Comparison of ENCODE assay signal across 8 cellular contexts in the genomic region with DNA sequence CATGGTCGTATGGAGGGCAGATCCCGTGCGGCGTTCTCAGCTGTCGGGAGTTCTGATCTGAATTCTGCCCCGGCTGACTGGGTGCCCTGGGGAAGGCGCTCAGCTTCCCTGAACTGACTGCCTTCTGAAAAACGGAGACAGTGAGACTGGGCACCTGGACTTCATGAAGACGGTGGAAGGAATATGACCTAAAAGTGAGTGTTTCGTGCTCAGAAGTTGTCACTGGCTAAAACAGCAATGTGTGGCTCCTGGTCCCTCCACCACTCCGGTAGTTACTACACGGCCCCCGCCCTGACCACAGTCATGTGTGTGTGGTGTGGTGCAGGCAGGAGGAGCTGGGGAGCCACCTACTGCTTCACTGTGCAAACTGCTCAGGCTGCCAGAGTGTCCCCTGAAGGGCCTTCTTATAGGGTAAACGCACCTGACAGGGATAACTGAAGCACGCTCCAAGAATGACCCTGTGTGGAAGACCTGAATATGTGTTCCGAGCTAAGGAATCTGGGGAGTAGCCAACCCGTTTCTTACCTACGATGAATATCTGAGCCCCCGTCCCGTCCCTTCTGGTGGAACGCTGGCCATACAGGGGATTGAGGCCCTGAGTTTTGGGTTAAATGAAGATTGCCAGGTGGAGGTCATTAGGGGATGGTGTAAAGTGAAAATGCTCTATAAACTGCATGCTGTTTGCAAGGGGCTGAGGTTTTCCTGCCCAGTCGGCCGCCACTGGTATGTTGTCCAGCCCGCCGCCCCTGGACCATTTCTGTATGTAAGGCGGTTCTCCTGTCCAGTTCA. TPM values are rescaled to one million over a fixed set of nuclear protein-coding genes. Genes with fewer than 3 reads are reported as not detected.
A peak's percentile ranks its signal among the peaks of the same experiment; 100 is the strongest.
DNase-seq lines count a peak whose midpoint lies in the region; ATAC-seq, FAIRE-seq and TF ChIP-seq lines count a peak whose summit lies in the region.

No MANE protein-coding gene starts in this region.

- peak; percentile 57 for FAIRE-seq in H54 (lab: Jason Lieb, UNC)

- no peaks in the 10 kb centered on the region for H3K9me3 ChIP-seq in thyroid gland

- TF ChIP-seq POLR2A in H54 (IDR thresholded peaks at IDR 0.05; ENCODE audit: low read depth, low read length) (no peak), thyroid gland (IDR thresholded peaks at IDR 0.05) (no peak)

- H3K4me3 ChIP-seq in BJ (ENCODE audit: low read depth, low read length) (no peak overlapping the region), foreskin fibroblast (ENCODE audit: low read depth in 1 of 2, low read length in 2 of 2) (no peak overlapping the region), thyroid gland (replicated peaks in 1 of 3) (peak overlapping the region in 1 of 3 donors; percentile 13)

- H3K4me3 Mint-ChIP-seq in activated T-cell treated with anti-CD3 and anti-CD28 coated beads, Interleukin-2, amount 50 U/mL, for 24 hours = no peak overlapping the region

- H3K9me3 Mint-ChIP-seq in activated T-cell treated with anti-CD3 and anti-CD28 coated beads, Interleukin-2, amount 50 U/mL, for 24 hours = no peaks in the 10 kb centered on the region

- H3K27me3 ChIP-seq in BJ (ENCODE audit: control insufficient read depth, insufficient read depth, low read length) (0 out of 2 replicates have a peak, but pooled peaks cover 2% of the 10 kb centered on the region), thyroid gland (no peaks in the 10 kb centered on the region)

- CTCF ChIA-PET in BJ (lab: Yijun Ruan, JAX) = interaction anchor here (0.7 to 2.5 kb wide), 5 partner anchors 9 to 86 kb away, joined by 3 to 15 read pairs (median 4); no protein-coding TSS in a partner anchor

- no peaks in the 10 kb centered on the region for H3K36me3 Mint-ChIP-seq in activated T-cell treated with anti-CD3 and anti-CD28 coated beads, Interleukin-2, amount 50 U/mL, for 24 hours (ENCODE audit: low read depth)

- H3K4me1 ChIP-seq in thyroid gland = peaks cover 5 to 26% of the 10 kb centered on the region in 2 donors

- TF ChIP-seq CTCF in BJ (IDR thresholded peaks at IDR 0.05; ENCODE audit: insufficient read depth, low read depth, low read length) (peak; percentile 58), foreskin fibroblast (IDR thresholded peaks at IDR 0.05; ENCODE audit: low read depth, low read length) (peak; percentile 54), thyroid gland (IDR thresholded peaks at IDR 0.05) (peak in 5 of 6 experiments; percentile 18 to 70 (median 63))

- no peaks in the 10 kb centered on the region for H3K36me3 ChIP-seq in BJ (ENCODE audit: control insufficient read depth, insufficient read depth, low read length)
- H3K36me3 ChIP-seq in thyroid gland = no peaks in the 10 kb centered on the region

- no peak for DNase-seq in BJ (ENCODE audit: low read depth)
- peak; percentile 43 for DNase-seq in H54 (ENCODE audit: insufficient read length, low spot score)
- DNase-seq in NOMO-1 treated with DMSO at 0.1 percent for 48 hours (lab: John Stamatoyannopoulos, UW; ENCODE audit: unreplicated experiment) = peak; percentile 61
- peak; percentile 62 for DNase-seq in activated T-cell treated with anti-CD3 and anti-CD28 coated beads, Interleukin-2, amount 50 U/mL, for 24 hours
- peak; percentile 43 to 71 for DNase-seq in foreskin fibroblast
- peak; percentile 13 for DNase-seq in occipital lobe (lab: John Stamatoyannopoulos, UW)
- peak; percentile 78 to 80 for DNase-seq in thyroid gland

- H3K27me3 Mint-ChIP-seq in activated T-cell treated with anti-CD3 and anti-CD28 coated beads, Interleukin-2, amount 50 U/mL, for 24 hours = peaks cover 36% of the 10 kb centered on the region

- intact Hi-C loops in thyroid gland (cut with DNase I) = no loop called here

- no peak overlapping the region for H3K27ac ChIP-seq in thyroid gland

- ATAC-seq in GM19452 (IDR thresholded peaks at IDR 0.05; ENCODE audit: unreplicated experiment) = no peak

- POLR2A ChIA-PET in BJ (lab: Charles Lee) = no interaction called here

- H3K27ac Mint-ChIP-seq in activated T-cell treated with anti-CD3 and anti-CD28 coated beads, Interleukin-2, amount 50 U/mL, for 24 hours = no peak overlapping the region

- 34 to 41% methylated on average over 25 to 26 of the region's 26 CpGs for WGBS in thyroid gland, 2 donors

- peaks cover 7% of the 10 kb centered on the region for H3K4me1 Mint-ChIP-seq in activated T-cell treated with anti-CD3 and anti-CD28 coated beads, Interleukin-2, amount 50 U/mL, for 24 hours (ENCODE audit: low read depth)

RNA-seq across cellular contexts. Expression of a gene that starts 0.6 kb away (rescaled TPM):
- polyA plus RNA-seq in BJ (2011; rRNA removed) = 0.01 TPM in 1 of 2 replicates, not detected in the other
- not detected in 2 replicates for polyA minus RNA-seq in BJ (2011; rRNA and poly(A)+ RNA removed)
- under 0.01 TPM for total RNA-seq in occipital lobe
- total RNA-seq in thyroid gland = under 1 TPM in 2 of 4 donors, not detected in 2; 0.11 to 0.54 TPM

RNA-seq across cellular contexts. Expression of a gene that starts 30.4 kb away (rescaled TPM):
- not detected in 2 replicates for polyA plus RNA-seq in BJ (2011; rRNA removed)
- not detected in 2 replicates for polyA minus RNA-seq in BJ (2011; rRNA and poly(A)+ RNA removed)
- not detected for total RNA-seq in occipital lobe
- total RNA-seq in thyroid gland = 1 to 10 TPM in 1 of 4 donors, not detected in 3; 1.1 TPM
